ENCODE assay signal across 1 cellular context in the genomic region with DNA sequence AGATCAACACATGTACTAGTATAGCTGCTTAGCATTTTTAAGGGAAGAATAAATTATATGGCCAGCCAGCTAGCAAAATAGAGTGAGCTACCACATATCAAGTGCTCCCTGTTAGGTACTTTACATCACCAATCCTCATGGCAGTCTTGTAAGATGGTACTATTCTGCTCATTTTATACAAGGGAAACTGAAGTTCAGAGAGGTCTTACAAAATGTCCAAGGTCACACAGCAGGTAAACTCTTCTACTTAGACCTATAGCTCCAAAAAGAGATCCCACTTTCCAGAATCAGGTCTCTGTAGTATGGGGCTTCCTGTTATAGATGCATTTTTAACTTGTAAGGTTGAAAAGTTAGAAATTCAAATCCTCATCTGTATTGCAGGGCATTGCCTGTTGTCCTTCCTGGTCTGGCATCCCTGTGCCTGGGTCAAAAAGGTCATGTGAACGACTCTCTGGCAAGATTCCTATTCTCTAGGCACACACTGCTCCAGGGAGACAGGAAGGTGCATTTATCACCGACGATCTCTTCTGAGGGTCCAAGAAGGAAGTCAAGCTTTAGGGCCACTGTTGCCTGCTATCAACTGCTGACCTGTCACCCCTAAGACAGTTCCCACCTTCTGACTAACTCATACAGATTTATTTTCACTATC.
A peak's percentile ranks its signal among the peaks of the same experiment; 100 is the strongest.
TF ChIP-seq lines count a peak whose summit lies in the region.

No MANE protein-coding gene starts in this region.

TF ChIP-seq in HEK293, 187 proteins besides CTCF, POLR2A, EP300 and RAD21:
- TF ChIP-seq ZNF510 (tag by site-specific recombination; IDR thresholded peaks at IDR 0.05; ENCODE audit: insufficient replicate concordance): no peak
- peak; percentile 63; the same call in 1 of the 2 replicates for TF ChIP-seq ZNF768 (tag by site-specific recombination; IDR thresholded peaks at IDR 0.05)
